Comparison of ENCODE assay signal across 21 cellular contexts in genomic region chrX:48595929-48596328, GRCh38. TPM values are rescaled to one million over a fixed set of nuclear protein-coding genes. Genes with fewer than 3 reads are reported as not detected.
A peak's percentile ranks its signal among the peaks of the same experiment; 100 is the strongest.
DNase-seq lines count a peak whose midpoint lies in the region; ATAC-seq and TF ChIP-seq lines count a peak whose summit lies in the region.
"Had no signal": no experiment of that assay in that cellular context is flagged by ENCODE, and none has a peak within 500 bp of the region (broad histone marks: within the 10 kb centered on the region; RNA-seq: fewer than 3 reads in every experiment).

No MANE protein-coding gene starts in this region.

- 36 to 51% (median 43%) methylated on average over 2 of the region's 2 CpGs for WGBS in spleen, 5 donors

- H3K79me2 ChIP-seq in Loucy (ENCODE audit: insufficient read depth, low read length), result 0 out of 2 replicates have a peak, but pooled peaks cover 3% of the 10 kb centered on the region

- no peak overlapping the region for H2AFZ ChIP-seq in Loucy (ENCODE audit: low read length)

- H4K20me1 ChIP-seq in BLaER1 treated with 17β-estradiol and CSF1 and Interleukin-3, amounts not matched to agents 10 nM and 100 nM, result peaks cover 0 to 22% (median 0%) of the 10 kb centered on the region in 11 experiments; a peak in 2 of 22 replicates
- no peaks in the 10 kb centered on the region for H4K20me1 ChIP-seq in Loucy (ENCODE audit: insufficient read depth, low read length, poor library complexity, severe bottlenecking)

- H3K36me3 Mint-ChIP-seq in activated T-helper 2 cell treated with anti-CD3 and anti-CD28 coated beads, Interferon-gamma antibody, Interleukin-2, Interleukin-4, amounts not matched to agents 10 μg/mL and 5 μg/mL and 100 μg/mL, durations not matched to agents 14 hours and 24 hours and 36 hours (ENCODE audit: low read depth), result peaks cover 8% of the 10 kb centered on the region

- peak overlapping the region in 9 of 11 experiments; percentile 28 to 62 (median 48); a peak in 12 of 22 replicates for H3K9ac ChIP-seq in BLaER1 treated with 17β-estradiol and CSF1 and Interleukin-3, amounts not matched to agents 10 nM and 100 nM
- H3K9ac ChIP-seq in Loucy (ENCODE audit: low read depth, low read length, poor library complexity, severe bottlenecking), result no peak overlapping the region

- TF ChIP-seq CTCF in Loucy (conservative IDR thresholded peaks at IDR 0.05; ENCODE audit: low read length), result no peak
- no peak for TF ChIP-seq CTCF in VCaP (conservative IDR thresholded peaks at IDR 0.05)
- no peak for TF ChIP-seq CTCF in spleen (IDR thresholded peaks at IDR 0.05 in 8 of 11, conservative IDR thresholded peaks at IDR 0.05 in 3 of 11)

- H3K27me3 ChIP-seq in BLaER1 treated with 17β-estradiol and CSF1 and Interleukin-3, amounts not matched to agents 10 nM and 100 nM, result peaks cover 0 to 28% (median 9%) of the 10 kb centered on the region in 11 experiments; a peak in 10 of 22 replicates
- H3K27me3 ChIP-seq in Loucy (ENCODE audit: insufficient read depth, low read length, poor library complexity, severe bottlenecking), result no peaks in the 10 kb centered on the region
- H3K27me3 ChIP-seq in spleen (replicated peaks in 1 of 7), result peaks cover 0 to 6% (median 0%) of the 10 kb centered on the region in 7 donors

- peaks cover 6% of the 10 kb centered on the region for H3K4me1 Mint-ChIP-seq in activated T-helper 2 cell treated with anti-CD3 and anti-CD28 coated beads, Interferon-gamma antibody, Interleukin-2, Interleukin-4, amounts not matched to agents 10 μg/mL and 5 μg/mL and 100 μg/mL, durations not matched to agents 14 hours and 24 hours and 36 hours (ENCODE audit: low read depth)

- no peak for TF ChIP-seq POLR2A in spleen (IDR thresholded peaks at IDR 0.05)

- H3K4me2 ChIP-seq in BLaER1 treated with 17β-estradiol and CSF1 and Interleukin-3, amounts not matched to agents 10 nM and 100 nM, result peak overlapping the region; percentile 15 to 78 (median 53); a peak in 20 of 22 replicates
- peak overlapping the region; percentile 71 for H3K4me2 ChIP-seq in Loucy (ENCODE audit: low read depth, low read length, poor library complexity, severe bottlenecking)

- intact Hi-C loops in spleen (cut with DNase I; ENCODE audit: low total_unique reads), result no loop called here
- intact Hi-C loops in activated T-helper 2 cell treated with anti-CD3 and anti-CD28 coated beads, Interferon-gamma antibody, Interleukin-2, Interleukin-4, amounts not matched to agents 10 μg/mL and 5 μg/mL and 100 μg/mL, durations not matched to agents 14 hours and 24 hours and 36 hours (cut with micrococcal nuclease), result loop anchor here (5.0 kb wide), 4 partner anchors 74 to 206 kb away; partner anchors contain the start of genes EBP, FTSJ1 and HDAC6

- peaks cover 0 to 4% (median 0%) of the 10 kb centered on the region in 11 experiments; a peak in 1 of 22 replicates for H3K9me3 ChIP-seq in BLaER1 treated with 17β-estradiol and CSF1 and Interleukin-3, amounts not matched to agents 10 nM and 100 nM (replicated peaks in 1 of 11)
- H3K9me3 ChIP-seq in Loucy (ENCODE audit: insufficient read depth, low read depth, low read length), result no peaks in the 10 kb centered on the region
- H3K9me3 ChIP-seq in spleen, result no peaks in the 10 kb centered on the region

- no peaks in the 10 kb centered on the region for H3K9me2 ChIP-seq in Loucy (replicated peaks; ENCODE audit: low read depth, low read length)

- H3K27ac Mint-ChIP-seq in activated T-helper 2 cell treated with anti-CD3 and anti-CD28 coated beads, Interferon-gamma antibody, Interleukin-2, Interleukin-4, amounts not matched to agents 10 μg/mL and 5 μg/mL and 100 μg/mL, durations not matched to agents 14 hours and 24 hours and 36 hours, result no peak overlapping the region
- H3K27ac Mint-ChIP-seq: HFFc6 had no signal

- ATAC-seq in GM21367 (IDR thresholded peaks at IDR 0.05; ENCODE audit: unreplicated experiment), result no peak

- no peak overlapping the region for H3K4me3 Mint-ChIP-seq in activated T-helper 2 cell treated with anti-CD3 and anti-CD28 coated beads, Interferon-gamma antibody, Interleukin-2, Interleukin-4, amounts not matched to agents 10 μg/mL and 5 μg/mL and 100 μg/mL, durations not matched to agents 14 hours and 24 hours and 36 hours (ENCODE audit: low read depth)
- H3K4me3 Mint-ChIP-seq: CD14-positive monocyte, HFFc6 had no signal

- peaks cover 0 to 22% (median 18%) of the 10 kb centered on the region in 11 experiments; a peak in 17 of 22 replicates for H3K36me3 ChIP-seq in BLaER1 treated with 17β-estradiol and CSF1 and Interleukin-3, amounts not matched to agents 10 nM and 100 nM
- no peaks in the 10 kb centered on the region for H3K36me3 ChIP-seq in Loucy (ENCODE audit: insufficient read depth, low read length)
- peaks cover 0 to 25% (median 13%) of the 10 kb centered on the region in 6 donors for H3K36me3 ChIP-seq in spleen

- H3K4me3 ChIP-seq in BLaER1 treated with 17β-estradiol and CSF1 and Interleukin-3, amounts not matched to agents 10 nM and 100 nM, result no peak overlapping the region
- H3K4me3 ChIP-seq in Loucy (ENCODE audit: low read length, poor library complexity, severe bottlenecking), result no peak overlapping the region
- no peak overlapping the region for H3K4me3 ChIP-seq in spleen

- no peak for DNase-seq in spleen
- DNase-seq in activated T-helper 2 cell treated with anti-CD3 and anti-CD28 coated beads, Interferon-gamma antibody, Interleukin-2, Interleukin-4, amounts not matched to agents 10 μg/mL and 5 μg/mL and 100 μg/mL, durations not matched to agents 14 hours and 24 hours and 36 hours (ENCODE audit: low spot score), result no peak
- DNase-seq in cerebellar cortex (ENCODE audit: low spot score), result no peak
- DNase-seq: ACHN; DMS79; HFFc6; KG1; NCI-H1092 treated with DMSO at 0.1 percent for 48 hours; NCI-H1436 treated with DMSO at 0.1 percent for 48 hours; NCI-H1930; NCI-H226; NCI-H510A treated with DMSO at 0.1 percent for 48 hours; NCI-H774; NK-92 treated with Interleukin-12 subunit alpha and Interleukin-12 subunit beta, amount 100 ng/mL, for 24 hours; SHP77; SW 1271 had no signal

- H3F3A ChIP-seq in Loucy (ENCODE audit: low read depth), result no peaks in the 10 kb centered on the region

- H3K27me3 Mint-ChIP-seq in activated T-helper 2 cell treated with anti-CD3 and anti-CD28 coated beads, Interferon-gamma antibody, Interleukin-2, Interleukin-4, amounts not matched to agents 10 μg/mL and 5 μg/mL and 100 μg/mL, durations not matched to agents 14 hours and 24 hours and 36 hours (ENCODE audit: low read depth), result no peaks in the 10 kb centered on the region

- H3K9me3 Mint-ChIP-seq in activated T-helper 2 cell treated with anti-CD3 and anti-CD28 coated beads, Interferon-gamma antibody, Interleukin-2, Interleukin-4, amounts not matched to agents 10 μg/mL and 5 μg/mL and 100 μg/mL, durations not matched to agents 14 hours and 24 hours and 36 hours, result no peaks in the 10 kb centered on the region
- H3K9me3 Mint-ChIP-seq: HFFc6 had no signal

- peak overlapping the region in 10 of 11 experiments; percentile 38 to 96 (median 94); a peak in 19 of 22 replicates for H3K27ac ChIP-seq in BLaER1 treated with 17β-estradiol and CSF1 and Interleukin-3, amounts not matched to agents 10 nM and 100 nM
- H3K27ac ChIP-seq in VCaP (peak overlapping the region; percentile 83), spleen (peak overlapping the region in 6 of 8 donors; percentile 13 to 99 (median 96))

- peaks cover 23 to 39% (median 28%) of the 10 kb centered on the region in 10 experiments for H3K4me1 ChIP-seq in BLaER1 treated with 17β-estradiol and CSF1 and Interleukin-3, amounts not matched to agents 10 nM and 100 nM
- H3K4me1 ChIP-seq in Loucy (ENCODE audit: insufficient read depth, low read length, poor library complexity, severe bottlenecking) (peaks cover 4% of the 10 kb centered on the region), spleen (peaks cover 0 to 24% (median 8%) of the 10 kb centered on the region in 6 donors)

RNA-seq across cellular contexts. Expression of gene WDR13, which starts 1.4 kb away (rescaled TPM):
- total RNA-seq in spleen, result 100 to 1,000 TPM in 1 of 7 donors, 10 to 100 TPM in 6; 61.2 to 116 (median 81.8) TPM
- 100 to 1,000 TPM in 2 of 3 donors, 10 to 100 TPM in 1; 90.4 to 200 (median 162) TPM for polyA plus RNA-seq in spleen
- 43.4 and 44.7 TPM in 2 replicates for total RNA-seq in activated T-helper 2 cell treated with anti-CD3 and anti-CD28 coated beads, Interferon-gamma antibody, Interleukin-2, Interleukin-4, amounts not matched to agents 10 μg/mL and 5 μg/mL and 100 μg/mL, durations not matched to agents 14 hours and 24 hours and 36 hours

RNA-seq across cellular contexts. Expression of gene RBM3, which starts 21.6 kb away (rescaled TPM):
- 100 to 1,000 TPM; 155 to 361 (median 203) TPM for total RNA-seq in spleen
- 100 to 1,000 TPM; 162 to 224 (median 198) TPM for polyA plus RNA-seq in spleen
- total RNA-seq in activated T-helper 2 cell treated with anti-CD3 and anti-CD28 coated beads, Interferon-gamma antibody, Interleukin-2, Interleukin-4, amounts not matched to agents 10 μg/mL and 5 μg/mL and 100 μg/mL, durations not matched to agents 14 hours and 24 hours and 36 hours, result 345 and 346 TPM in 2 replicates

RNA-seq across cellular contexts. Expression of gene TBC1D25, which starts 56.4 kb away (rescaled TPM):
- 10 to 100 TPM; 12.4 to 19.1 (median 16.2) TPM for total RNA-seq in spleen
- polyA plus RNA-seq in spleen, result 1 to 10 TPM; 4.0 to 8.3 (median 6.1) TPM
- total RNA-seq in activated T-helper 2 cell treated with anti-CD3 and anti-CD28 coated beads, Interferon-gamma antibody, Interleukin-2, Interleukin-4, amounts not matched to agents 10 μg/mL and 5 μg/mL and 100 μg/mL, durations not matched to agents 14 hours and 24 hours and 36 hours, result 16.0 and 18.3 TPM in 2 replicates
